Comparison of ENCODE assay signal across 24 cellular contexts in genomic region chr14:49920260-49920659, GRCh38.
"Had no signal": no experiment of that assay in that cellular context is flagged by ENCODE, and none has a peak within 500 bp of the region (broad histone marks: within the 10 kb centered on the region; RNA-seq: fewer than 3 reads in every experiment).

No MANE protein-coding gene starts in this region.

- H3K36me3 ChIP-seq: brain microvascular endothelial cell had no signal

- H3K27ac Mint-ChIP-seq: activated CD8-positive, alpha-beta T cell treated with anti-CD3 and anti-CD28 coated beads for 36 hours; activated naive CD4-positive, alpha-beta T cell treated with anti-CD3 and anti-CD28 coated beads, Interleukin-2, amount 10 ng/mL, durations not matched to agents 7 days and 5 days; activated naive CD8-positive, alpha-beta T cell treated with anti-CD3 and anti-CD28 coated beads, Interleukin-2, amount 50 U/mL, for 24 hours had no signal

- H3K27ac ChIP-seq: brain microvascular endothelial cell, psoas muscle, skin epidermis, testis had no signal

- H3K9me3 Mint-ChIP-seq: activated CD8-positive, alpha-beta T cell treated with anti-CD3 and anti-CD28 coated beads for 36 hours; activated naive CD4-positive, alpha-beta T cell treated with anti-CD3 and anti-CD28 coated beads, Interleukin-2, amount 10 ng/mL, durations not matched to agents 7 days and 5 days; activated naive CD8-positive, alpha-beta T cell treated with anti-CD3 and anti-CD28 coated beads, Interleukin-2, amount 50 U/mL, for 24 hours; activated T-cell treated with anti-CD3 and anti-CD28 coated beads, Interleukin-2, amount 50 U/mL, for 4 hours had no signal

- H3K27me3 ChIP-seq: brain microvascular endothelial cell, testis had no signal

- H3K4me3 Mint-ChIP-seq: activated CD8-positive, alpha-beta T cell treated with anti-CD3 and anti-CD28 coated beads for 36 hours; activated naive CD4-positive, alpha-beta T cell treated with anti-CD3 and anti-CD28 coated beads, Interleukin-2, amount 10 ng/mL, durations not matched to agents 7 days and 5 days; activated naive CD8-positive, alpha-beta T cell treated with anti-CD3 and anti-CD28 coated beads, Interleukin-2, amount 50 U/mL, for 24 hours; activated T-cell treated with anti-CD3 and anti-CD28 coated beads, Interleukin-2, amount 50 U/mL, for 4 hours; neural crest cell had no signal

- DNase-seq: activated CD4-positive, alpha-beta T cell treated with anti-CD3 and anti-CD28 coated beads for 4 hours; activated CD8-positive, alpha-beta T cell treated with anti-CD3 and anti-CD28 coated beads for 36 hours; activated effector memory CD4-positive, alpha-beta T cell treated with Interleukin-2 at 50 U/mL for 16 hours; activated naive CD4-positive, alpha-beta T cell treated with anti-CD3 and anti-CD28 coated beads, Interleukin-2, amount 10 ng/mL, durations not matched to agents 7 days and 5 days; activated naive CD8-positive, alpha-beta T cell treated with anti-CD3 and anti-CD28 coated beads, Interleukin-2, amount 50 U/mL, for 24 hours; activated T-cell treated with anti-CD3 and anti-CD28 coated beads, Interleukin-2, amount 50 U/mL, for 4 hours; anterior cingulate cortex; brain microvascular endothelial cell; central memory CD4-positive, alpha-beta T cell; erythroblast; foreskin melanocyte; glutamatergic neuron; midbrain; psoas muscle; right cardiac atrium; stimulated activated CD4-positive, alpha-beta T cell treated with anti-CD3 and anti-CD28 coated beads, Interleukin-15, amount 100 ng/mL, for 24 hours; stimulated activated CD4-positive, alpha-beta T cell treated with anti-CD3 and anti-CD28 coated beads, Interleukin-2, amount 100 ng/mL, for 48 hours; testis had no signal

- H3K36me3 Mint-ChIP-seq: activated naive CD4-positive, alpha-beta T cell treated with anti-CD3 and anti-CD28 coated beads, Interleukin-2, amount 10 ng/mL, durations not matched to agents 7 days and 5 days had no signal

- H3K4me3 ChIP-seq: lung, psoas muscle, skin epidermis, testis had no signal

- H3K4me1 Mint-ChIP-seq: neural crest cell had no signal

- H3K4me1 ChIP-seq: psoas muscle, testis had no signal

- ATAC-seq: activated naive CD8-positive, alpha-beta T cell treated with anti-CD3 and anti-CD28 coated beads, Interleukin-2, amount 50 U/mL, for 24 hours; left lobe of liver; psoas muscle; right cardiac atrium had no signal

- H3K27me3 Mint-ChIP-seq: activated CD8-positive, alpha-beta T cell treated with anti-CD3 and anti-CD28 coated beads for 36 hours; activated naive CD8-positive, alpha-beta T cell treated with anti-CD3 and anti-CD28 coated beads, Interleukin-2, amount 50 U/mL, for 24 hours had no signal

- FAIRE-seq: colon, endometrium had no signal

- H3K9me3 ChIP-seq: psoas muscle, testis had no signal
